ENCODE assay signal across 17 cellular contexts in genomic region chr3:81492048-81492447, GRCh38.
DNase-seq lines count a peak whose midpoint lies in the region; ATAC-seq and TF ChIP-seq lines count a peak whose summit lies in the region.
"Had no signal": no experiment of that assay in that cellular context is flagged by ENCODE, and none has a peak within 500 bp of the region (broad histone marks: within the 10 kb centered on the region; RNA-seq: fewer than 3 reads in every experiment).

No MANE protein-coding gene starts in this region.

- DNase-seq in Right ventricle myocardium superior (no peak), right atrium auricular region (ENCODE audit: low spot score) (no peak), dedifferentiated amniotic fluid mesenchymal stem cell (ENCODE audit: extremely low spot score) (peak; percentile 61), left lung (no peak), aorta (no peak), activated gamma-delta T cell (lab: John Stamatoyannopoulos, UW) (no peak)
- DNase-seq: ACHN, DMS79 treated with DMSO at 0.1 percent for 48 hours, endodermal cell, hippocampal formation, lower lobe of right lung, NCI-H146, NCI-H524, T-helper 9 cell, transverse colon had no signal

- no peaks in the 10 kb centered on the region for H3K9me3 ChIP-seq in right atrium auricular region
- no peaks in the 10 kb centered on the region for H3K9me3 ChIP-seq in left lung
- no peaks in the 10 kb centered on the region for H3K9me3 ChIP-seq in aorta (ENCODE audit: control insufficient read depth, low read length)
- H3K9me3 ChIP-seq: lower lobe of right lung, transverse colon had no signal

- ATAC-seq in Right ventricle myocardium superior (ENCODE audit: poor library complexity) = peak; percentile 59
- ATAC-seq in left lung = peak; percentile 28
- peak; percentile 74 for ATAC-seq in aorta (ENCODE audit: low FRiP score)
- ATAC-seq in GM18909 (IDR thresholded peaks at IDR 0.05; ENCODE audit: poor library complexity, unreplicated experiment) = no peak
- no peak for ATAC-seq in GM19351 (IDR thresholded peaks at IDR 0.05; ENCODE audit: unreplicated experiment)

- H3K4me1 ChIP-seq in right atrium auricular region (peaks cover 0 to 7% of the 10 kb centered on the region in 2 donors), left lung (peaks cover 0 to 23% of the 10 kb centered on the region in 2 donors), aorta (ENCODE audit: control insufficient read depth in 1 of 2, insufficient read depth in 2 of 2, low read length in 2 of 2) (no peaks in the 10 kb centered on the region)
- H3K4me1 ChIP-seq: transverse colon had no signal

- intact Hi-C loops in Right ventricle myocardium superior (cut with DNase I) = no loop called here
- intact Hi-C loops in left lung (cut with DNase I) = no loop called here
- intact Hi-C loops in aorta (cut with DNase I) = no loop called here

- H3K27me3 ChIP-seq in right atrium auricular region (no peaks in the 10 kb centered on the region), left lung (no peaks in the 10 kb centered on the region), aorta (ENCODE audit: control insufficient read depth in 1 of 2, insufficient read depth in 2 of 2, low read length in 1 of 2) (no peaks in the 10 kb centered on the region)
- H3K27me3 ChIP-seq: transverse colon had no signal

- H3K36me3 ChIP-seq in right atrium auricular region (no peaks in the 10 kb centered on the region), left lung (peaks cover 0 to 4% of the 10 kb centered on the region in 2 donors), aorta (ENCODE audit: control insufficient read depth in 1 of 2, insufficient read depth in 2 of 2, low read length in 1 of 2) (no peaks in the 10 kb centered on the region)
- H3K36me3 ChIP-seq: lower lobe of right lung, transverse colon had no signal

- no peak for TF ChIP-seq CTCF in right atrium auricular region (IDR thresholded peaks at IDR 0.05)
- TF ChIP-seq CTCF in left lung (IDR thresholded peaks at IDR 0.05) = no peak

- WGBS in aorta, 2 donors = 29 to 32% methylated on average over 4 of the region's 4 CpGs

- H3K4me3 ChIP-seq in right atrium auricular region (no peak overlapping the region), left lung (no peak overlapping the region), aorta (ENCODE audit: low read length in 2 of 2) (no peak overlapping the region)
- H3K4me3 ChIP-seq: lower lobe of right lung, transverse colon had no signal

- H3K27ac ChIP-seq in right atrium auricular region (peak overlapping the region in 1 of 2 donors; percentile 64), left lung (peak overlapping the region; percentile 22 to 45), aorta (ENCODE audit: low read depth in 1 of 2, low read length in 2 of 2) (peak overlapping the region in 1 of 2 donors; percentile 30)
- H3K27ac ChIP-seq: lower lobe of right lung, transverse colon had no signal

Comparison
In these comparisons a context has a peak if more than half of its experiments do, and no peak if none do; other contexts are left out.
1. ATAC-seq: peak in Right ventricle myocardium superior (single experiment), left lung (single experiment) and aorta (single experiment); none in GM18909 (single experiment) and GM19351 (single experiment).